ENCODE assay signal across 8 cellular contexts in genomic region chr4:78776031-78776728, GRCh38. TPM values are rescaled to one million over a fixed set of nuclear protein-coding genes. Genes with fewer than 3 reads are reported as not detected.
A peak's percentile ranks its signal among the peaks of the same experiment; 100 is the strongest.
DNase-seq lines count a peak whose midpoint lies in the region; ATAC-seq, FAIRE-seq and TF ChIP-seq lines count a peak whose summit lies in the region.

Gene BMP2K (plus strand): TSS chr4:78776350. CDS start chr4:78776544, 194 bp downstream.

- no peak for TF ChIP-seq CTCF in D721Med (IDR thresholded peaks at IDR 0.05; ENCODE audit: insufficient read depth, missing control alignments)
- no peak for TF ChIP-seq CTCF in neural crest cell (conservative IDR thresholded peaks at IDR 0.05)

- peak within 1 kb of the TSS; percentile 98 for H3K4me3 Mint-ChIP-seq in neural crest cell

- H3K27me3 Mint-ChIP-seq in neural crest cell (ENCODE audit: low read depth), result no peaks in the 10 kb centered on the region

- no peaks in the 10 kb centered on the region for H3K36me3 ChIP-seq in stomach smooth muscle (ENCODE audit: control insufficient read depth in 2 of 2, insufficient read depth in 2 of 2, low read length in 2 of 2)

- peak; percentile 39 for DNase-seq in D721Med (ENCODE audit: insufficient read length, low spot score)
- peak; percentile 77 for DNase-seq in RPMI8226
- DNase-seq in activated effector memory CD4-positive, alpha-beta T cell treated with anti-CD3 and anti-CD28 coated beads, Interleukin-2, amount 50 U/mL, for 16 hours, result peak; percentile 91
- peak; percentile 47 for DNase-seq in fibroblast of the conjunctiva (ENCODE audit: low read depth)
- peak; percentile 70 for DNase-seq in neural crest cell (ENCODE audit: low read depth, low spot score)

- peak within 1 kb of the TSS; percentile 100 for H3K9ac ChIP-seq in stomach smooth muscle (ENCODE audit: low read length in 2 of 2)

- H3K27ac Mint-ChIP-seq in neural crest cell (ENCODE audit: unreplicated experiment), result peak within 1 kb of the TSS; percentile 99

- no peak for FAIRE-seq in D721Med (lab: Jason Lieb, UNC)

- H3K36me3 Mint-ChIP-seq in neural crest cell (ENCODE audit: low read depth), result no peaks in the 10 kb centered on the region

- no peaks in the 10 kb centered on the region for H3K9me3 ChIP-seq in stomach smooth muscle (ENCODE audit: control insufficient read depth in 2 of 2, low read length in 2 of 2)

- H3K27ac ChIP-seq in stomach smooth muscle (ENCODE audit: low read length), result peak within 1 kb of the TSS; percentile 99

- H3K4me3 ChIP-seq in stomach smooth muscle (ENCODE audit: low read length in 2 of 2), result peak within 1 kb of the TSS; percentile 94 to 95

- peak; percentile 75 for ATAC-seq in GM19452 (IDR thresholded peaks at IDR 0.05; ENCODE audit: unreplicated experiment)
- peak; percentile 62 for ATAC-seq in HG03571 (IDR thresholded peaks at IDR 0.05; ENCODE audit: unreplicated experiment)

- peaks cover 20% of the 10 kb centered on the region for H3K4me1 Mint-ChIP-seq in neural crest cell

- no peaks in the 10 kb centered on the region for H3K27me3 ChIP-seq in stomach smooth muscle (ENCODE audit: control insufficient read depth in 1 of 2, insufficient read depth in 2 of 2, low read length in 2 of 2)

- no peaks in the 10 kb centered on the region for H3K9me3 Mint-ChIP-seq in neural crest cell

- no peaks in the 10 kb centered on the region for H3K4me1 ChIP-seq in stomach smooth muscle (ENCODE audit: control insufficient read depth, insufficient read depth, low read length)

RNA-seq across cellular contexts. Expression of gene BMP2K, which starts in this region (rescaled TPM):
- total RNA-seq in neural crest cell, result 24.0 and 28.6 TPM in 2 replicates

Comparison
In these comparisons a context has a peak if more than half of its experiments do, and no peak if none do; other contexts are left out.
1. Peak in every context shown above with its lines: DNase-seq, ATAC-seq, H3K4me3 ChIP-seq and H3K27ac ChIP-seq.
2. DNase-seq: peak in every context shown above with its lines; median percentile 91 in activated effector memory CD4-positive, alpha-beta T cell treated with anti-CD3 and anti-CD28 coated beads, Interleukin-2, amount 50 U/mL, for 16 hours; 77 in RPMI8226; 70 in neural crest cell; 47 in fibroblast of the conjunctiva; 39 in D721Med.